In the genomic region with DNA sequence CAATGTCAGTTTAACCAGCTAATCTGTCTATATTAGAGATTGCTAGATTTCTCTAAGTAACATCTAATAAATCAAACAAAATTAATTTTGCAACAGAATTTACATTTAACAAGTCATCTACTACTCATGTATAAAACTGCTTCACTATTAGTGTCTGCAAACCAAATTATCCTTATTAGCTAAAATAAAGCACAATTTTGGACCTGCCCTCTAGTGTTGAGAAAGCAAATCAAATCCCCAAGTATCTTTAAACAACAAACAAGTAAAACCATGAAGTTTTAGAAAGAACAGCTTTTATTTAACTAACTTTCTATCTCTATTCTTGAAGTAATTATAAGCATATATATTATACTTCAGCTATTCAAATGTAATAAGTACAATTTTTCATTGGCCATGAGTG, we compare ENCODE assay signal across 11 cellular contexts.
A peak's percentile ranks its signal among the peaks of the same experiment; 100 is the strongest.
DNase-seq lines count a peak whose midpoint lies in the region; ATAC-seq and TF ChIP-seq lines count a peak whose summit lies in the region.
"Had no signal": no experiment of that assay in that cellular context is flagged by ENCODE, and none has a peak within 500 bp of the region (broad histone marks: within the 10 kb centered on the region; RNA-seq: fewer than 3 reads in every experiment).

No MANE protein-coding gene starts in this region.

- H3K36me3 ChIP-seq in heart right ventricle: peaks cover 0 to 25% (median 0%) of the 10 kb centered on the region in 9 donors

- no peak overlapping the region for H3K4me3 Mint-ChIP-seq in type B pancreatic cell
- H3K4me3 Mint-ChIP-seq: CD8-positive, alpha-beta memory T cell had no signal

- H3K4me1 ChIP-seq in heart right ventricle: no peaks in the 10 kb centered on the region

- no peaks in the 10 kb centered on the region for H3K9me3 Mint-ChIP-seq in type B pancreatic cell
- H3K9me3 Mint-ChIP-seq: CD8-positive, alpha-beta memory T cell had no signal

- TF ChIP-seq CTCF in heart right ventricle (IDR thresholded peaks at IDR 0.05) (peak in 8 of 9 donors; percentile 12 to 63 (median 50)), RWPE1 (conservative IDR thresholded peaks at IDR 0.05; ENCODE audit: low read depth) (peak; percentile 65), fibroblast of the aortic adventitia (IDR thresholded peaks at IDR 0.05; ENCODE audit: insufficient read depth, low read length) (peak; percentile 62), type B pancreatic cell (conservative IDR thresholded peaks at IDR 0.05) (peak; percentile 75)

- no peaks in the 10 kb centered on the region for H3K27me3 ChIP-seq in heart right ventricle
- H3K27me3 ChIP-seq: esophagus squamous epithelium had no signal

- no peaks in the 10 kb centered on the region for H3K27me3 Mint-ChIP-seq in type B pancreatic cell
- H3K27me3 Mint-ChIP-seq: CD8-positive, alpha-beta memory T cell had no signal

- H3K27ac Mint-ChIP-seq in type B pancreatic cell: no peak overlapping the region
- H3K27ac Mint-ChIP-seq: CD8-positive, alpha-beta memory T cell had no signal

- H3K4me3 ChIP-seq in heart right ventricle (no peak overlapping the region), fibroblast of the aortic adventitia (ENCODE audit: low read depth, low read length) (no peak overlapping the region)
- H3K4me3 ChIP-seq: esophagus squamous epithelium had no signal

- H3K4me1 Mint-ChIP-seq in type B pancreatic cell (ENCODE audit: unreplicated experiment): peaks cover 10% of the 10 kb centered on the region
- H3K4me1 Mint-ChIP-seq: CD8-positive, alpha-beta memory T cell had no signal

- intact Hi-C loops in heart right ventricle (cut with DNase I) (loop anchor here in 1 of 10 donors (10.0 kb wide), 1 partner anchor 323 kb away; no protein-coding TSS in a partner anchor), Right ventricle myocardium inferior (cut with DNase I) (no loop called here)

- H3K27ac ChIP-seq in heart right ventricle (no peak overlapping the region), RWPE1 (no peak overlapping the region)
- H3K27ac ChIP-seq: esophagus squamous epithelium had no signal

- POLR2A ChIA-PET in RWPE1 (lab: Yijun Ruan, JAX; ENCODE audit: low non-redundant PET): no interaction called here

- CTCF ChIA-PET in RWPE1 (lab: Yijun Ruan, JAX): interaction anchor here (0.6 to 1.3 kb wide), 4 partner anchors 8 to 237 kb away, joined by 3 to 5 read pairs (median 3); no protein-coding TSS in a partner anchor

- no peaks in the 10 kb centered on the region for H3K9me3 ChIP-seq in heart right ventricle
- H3K9me3 ChIP-seq: esophagus squamous epithelium had no signal

- no peak for DNase-seq in heart right ventricle
- no peak for DNase-seq in Right ventricle myocardium inferior (ENCODE audit: missing footprints)
- no peak for DNase-seq in RWPE1 (ENCODE audit: low spot score)
- peak; percentile 46 for DNase-seq in fibroblast of the aortic adventitia (ENCODE audit: low read depth)
- DNase-seq in type B pancreatic cell (ENCODE audit: extremely low spot score, unreplicated experiment): no peak
- DNase-seq in activated CD4-positive, alpha-beta T cell treated with anti-CD3 and anti-CD28 coated beads for 48 hours: no peak
- no peak for DNase-seq in stimulated activated CD4-positive, alpha-beta T cell treated with anti-CD3 and anti-CD28 coated beads, Interleukin-12 subunit alpha, Interleukin-12 subunit beta, amount 100 ng/mL, for 4 hours
- DNase-seq: CD8-positive, alpha-beta memory T cell; esophagus squamous epithelium; SHP77 had no signal

- H3K36me3 Mint-ChIP-seq in type B pancreatic cell: peaks cover 9% of the 10 kb centered on the region

- ATAC-seq in heart right ventricle: no peak
- ATAC-seq in Right ventricle myocardium inferior: no peak
- no peak for ATAC-seq in HG03135 (IDR thresholded peaks at IDR 0.05; ENCODE audit: unreplicated experiment)
